In the genomic region with DNA sequence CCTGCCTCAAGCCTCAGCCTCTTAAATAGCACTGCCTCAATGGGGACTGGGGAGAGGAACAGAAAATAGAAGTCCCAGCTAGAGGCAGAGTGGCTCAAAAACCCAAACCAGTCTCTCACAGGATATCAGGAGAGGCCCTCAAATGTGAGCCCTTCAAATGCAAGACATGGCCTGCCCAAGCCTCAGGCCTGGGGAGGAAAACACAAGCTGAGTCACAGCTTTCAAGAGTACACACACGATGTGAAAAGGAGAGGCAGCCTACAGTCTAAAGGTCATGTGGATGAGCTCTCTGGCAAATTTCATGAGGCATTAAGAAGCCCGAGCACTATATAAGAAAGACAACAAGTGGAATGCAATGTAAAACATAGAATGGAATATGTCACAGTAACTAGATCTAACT, we compare ENCODE assay signal across 20 cellular contexts.
DNase-seq lines count a peak whose midpoint lies in the region; FAIRE-seq and TF ChIP-seq lines count a peak whose summit lies in the region.
"Had no signal": no experiment of that assay in that cellular context is flagged by ENCODE, and none has a peak within 500 bp of the region (broad histone marks: within the 10 kb centered on the region; RNA-seq: fewer than 3 reads in every experiment).

No MANE protein-coding gene starts in this region.

- H3K4me1 ChIP-seq in KMS-11 (ENCODE audit: low read depth, poor library complexity, severe bottlenecking), result peaks cover 51% of the 10 kb centered on the region
- peaks cover 13% of the 10 kb centered on the region for H3K4me1 ChIP-seq in keratinocyte (ENCODE audit: control insufficient read depth, extremely low read depth, insufficient read depth, low read length)
- no peaks in the 10 kb centered on the region for H3K4me1 ChIP-seq in thyroid gland
- H3K4me1 ChIP-seq: BLaER1, SJCRH30 had no signal

- no peaks in the 10 kb centered on the region for H3K27me3 Mint-ChIP-seq in Calu3 (ENCODE audit: unreplicated experiment)
- peaks cover 0 to 3% (median 0%) of the 10 kb centered on the region in 3 donors for H3K27me3 Mint-ChIP-seq in CD14-positive monocyte (ENCODE audit: low read depth in 3 of 3)

- BruUV-seq in Calu3 (replicated peaks; lab: Mats Ljungman, UMichigan), result no TSS peak

- no peaks in the 10 kb centered on the region for H3K36me3 Mint-ChIP-seq in Calu3 (ENCODE audit: insufficient read depth, unreplicated experiment)
- no peaks in the 10 kb centered on the region for H3K36me3 Mint-ChIP-seq in CD14-positive monocyte
- H3K36me3 Mint-ChIP-seq: CD8-positive, alpha-beta T cell had no signal

- 78 to 89% methylated on average over 2 of the region's 2 CpGs for WGBS in thyroid gland, 2 donors

- H3K4me1 Mint-ChIP-seq in Calu3 (ENCODE audit: low read depth, unreplicated experiment) (peaks cover 16% of the 10 kb centered on the region), CD14-positive monocyte (no peaks in the 10 kb centered on the region)

- H3K9me3 ChIP-seq in keratinocyte (ENCODE audit: control insufficient read depth, low read depth, low read length) (no peaks in the 10 kb centered on the region), thyroid gland (peaks cover 6% of the 10 kb centered on the region)
- H3K9me3 ChIP-seq: BLaER1, SJCRH30 had no signal

- dilution Hi-C loops in keratinocyte (cut with MboI; ENCODE audit: extremely low pct_ligation_motif_present, low sequenced_read_pairs), result no loop called here

- H3K27ac ChIP-seq in KMS-11, result 0 out of 2 replicates have a peak overlapping the region, but pooled peaks have one; percentile 13
- H3K27ac ChIP-seq in keratinocyte (ENCODE audit: control insufficient read depth, insufficient read depth, low read length), result peak overlapping the region; percentile 56
- no peak overlapping the region for H3K27ac ChIP-seq in thyroid gland
- H3K27ac ChIP-seq: BLaER1, GM23248, SJCRH30 had no signal

- no peaks in the 10 kb centered on the region for H3K27me3 ChIP-seq in KMS-11 (ENCODE audit: insufficient read depth, low read depth)
- H3K27me3 ChIP-seq in keratinocyte (ENCODE audit: control insufficient read depth, extremely low read depth, insufficient read depth, low read length), result no peaks in the 10 kb centered on the region
- no peaks in the 10 kb centered on the region for H3K27me3 ChIP-seq in thyroid gland
- H3K27me3 ChIP-seq: BLaER1, SJCRH30 had no signal

- H3K9ac ChIP-seq in KMS-11 (no peak overlapping the region), keratinocyte (ENCODE audit: control insufficient read depth, extremely low read depth, insufficient read depth, low read length) (peak overlapping the region; percentile 3)
- H3K9ac ChIP-seq: BLaER1, GM23248 had no signal

- peak; percentile 81 for FAIRE-seq in keratinocyte (lab: Jason Lieb, UNC)
- FAIRE-seq: GM12878, K562 had no signal

- H3K9me3 Mint-ChIP-seq in Calu3 (ENCODE audit: low read depth, unreplicated experiment), result no peaks in the 10 kb centered on the region
- H3K9me3 Mint-ChIP-seq in CD14-positive monocyte, result peaks cover 0 to 6% (median 2%) of the 10 kb centered on the region in 7 donors
- H3K9me3 Mint-ChIP-seq: CD8-positive, alpha-beta T cell had no signal

- H2AFZ ChIP-seq in KMS-11 (ENCODE audit: low read depth) (peak overlapping the region; percentile 38), keratinocyte (ENCODE audit: control insufficient read depth, low read length) (peak overlapping the region; percentile 58)
- H2AFZ ChIP-seq: GM23248 had no signal

- H3K36me3 ChIP-seq in KMS-11 (ENCODE audit: insufficient read depth) (no peaks in the 10 kb centered on the region; the same call in 1 of the 2 replicates), keratinocyte (ENCODE audit: control insufficient read depth in 2 of 2, extremely low read depth in 1 of 2, insufficient read depth in 2 of 2, low read length in 2 of 2) (no peaks in the 10 kb centered on the region), thyroid gland (no peaks in the 10 kb centered on the region)
- H3K36me3 ChIP-seq: BLaER1, SJCRH30 had no signal

- peak overlapping the region; percentile 2; the same call in 1 of the 2 replicates for H3K4me2 ChIP-seq in KMS-11
- peak overlapping the region; percentile 45 for H3K4me2 ChIP-seq in keratinocyte (ENCODE audit: control insufficient read depth, extremely low read depth, insufficient read depth, low read depth, low read length)
- H3K4me2 ChIP-seq: BLaER1 had no signal

- no peak for TF ChIP-seq POLR2A in thyroid gland (IDR thresholded peaks at IDR 0.05)

- H3K4me3 Mint-ChIP-seq in Calu3 (ENCODE audit: low read depth, unreplicated experiment) (no peak overlapping the region), CD14-positive monocyte (no peak overlapping the region)
- H3K4me3 Mint-ChIP-seq: CD8-positive, alpha-beta T cell had no signal

- CTCF ChIA-PET in Calu3 (lab: Charles Lee), result interaction anchor here (0.5 kb wide), 1 partner anchor 586 kb away, joined by 3 read pairs; no protein-coding TSS in a partner anchor

- no peaks in the 10 kb centered on the region for H4K20me1 ChIP-seq in KMS-11 (ENCODE audit: insufficient read depth)
- no peaks in the 10 kb centered on the region for H4K20me1 ChIP-seq in keratinocyte (ENCODE audit: control insufficient read depth, extremely low read depth, insufficient read depth, low read length)
- H4K20me1 ChIP-seq: BLaER1 had no signal

- DNase-seq in Calu3 (no peak), amniotic epithelial cell (ENCODE audit: low read depth) (peak; percentile 23), keratinocyte (ENCODE audit: low read depth, low spot score) (no peak), NCI-H82 treated with DMSO at 0.1 percent for 48 hours (lab: John Stamatoyannopoulos, UW; ENCODE audit: unreplicated experiment) (no peak), thyroid gland (no peak), CD14-positive monocyte (ENCODE audit: low spot score) (no peak)
- no peak for DNase-seq in activated effector memory CD4-positive, alpha-beta T cell treated with Interleukin-2 at 50 U/mL for 16 hours
- DNase-seq: CD8-positive, alpha-beta T cell; DMS 273 treated with DMSO at 0.1 percent for 48 hours; GF-D8; GM23248; HCEC 1CT; NCI-H1417 treated with DMSO at 0.1 percent for 48 hours; NCI-H187 treated with DMSO at 0.1 percent for 48 hours; PC-3; SJCRH30 had no signal

- intact Hi-C loops in Calu3 (cut with micrococcal nuclease; ENCODE audit: unreplicated experiment) (no loop called here), thyroid gland (cut with DNase I) (no loop called here), CD14-positive monocyte (cut with micrococcal nuclease) (no loop called here)

- TF ChIP-seq CTCF in Calu3 (IDR thresholded peaks at IDR 0.05; ENCODE audit: unreplicated experiment) (no peak), KMS-11 (conservative IDR thresholded peaks at IDR 0.05; ENCODE audit: low read depth, low read length) (no peak), keratinocyte (optimal IDR thresholded peaks at IDR 0.05 in 1 of 3, IDR thresholded peaks at IDR 0.05 in 1 of 3, conservative IDR thresholded peaks at IDR 0.05 in 1 of 3; ENCODE audit: extremely low read depth in 1 of 3, insufficient read depth in 2 of 3, low read length in 3 of 3) (no peak), thyroid gland (IDR thresholded peaks at IDR 0.05) (no peak), CD14-positive monocyte (IDR thresholded peaks at IDR 0.05) (no peak)

- peak overlapping the region; percentile 64 for H3K27ac Mint-ChIP-seq in Calu3 (ENCODE audit: unreplicated experiment)
- no peak overlapping the region for H3K27ac Mint-ChIP-seq in CD14-positive monocyte
- H3K27ac Mint-ChIP-seq: CD8-positive, alpha-beta T cell had no signal

- no peaks in the 10 kb centered on the region for H3K79me2 ChIP-seq in KMS-11 (ENCODE audit: insufficient read depth, low read depth)
- H3K79me2 ChIP-seq in keratinocyte (ENCODE audit: control insufficient read depth, insufficient read depth, low read length), result no peaks in the 10 kb centered on the region

- H3K9me1 ChIP-seq in keratinocyte (ENCODE audit: control insufficient read depth, extremely low read depth, insufficient read depth, low read length), result no peaks in the 10 kb centered on the region

- H3K4me3 ChIP-seq in KMS-11 (IDR thresholded peaks at IDR 0.05; ENCODE audit: insufficient read depth, low read depth, low read length), result no peak overlapping the region
- no peak overlapping the region for H3K4me3 ChIP-seq in keratinocyte (ENCODE audit: control insufficient read depth in 2 of 3, extremely low read depth in 1 of 3, insufficient read depth in 2 of 3, low read depth in 1 of 3, low read length in 3 of 3)
- no peak overlapping the region for H3K4me3 ChIP-seq in thyroid gland (replicated peaks in 1 of 3)
- H3K4me3 ChIP-seq: BLaER1, GM12878, GM23248, K562, SJCRH30 had no signal

Comparison
In these comparisons a context has a peak if more than half of its experiments do, and no peak if none do; other contexts are left out.
1. H3K27ac ChIP-seq: peak in KMS-11 (single experiment) and keratinocyte (single experiment); none in thyroid gland (0 of 3).